24 cellular contexts compared by ENCODE assay signal in the genomic region with DNA sequence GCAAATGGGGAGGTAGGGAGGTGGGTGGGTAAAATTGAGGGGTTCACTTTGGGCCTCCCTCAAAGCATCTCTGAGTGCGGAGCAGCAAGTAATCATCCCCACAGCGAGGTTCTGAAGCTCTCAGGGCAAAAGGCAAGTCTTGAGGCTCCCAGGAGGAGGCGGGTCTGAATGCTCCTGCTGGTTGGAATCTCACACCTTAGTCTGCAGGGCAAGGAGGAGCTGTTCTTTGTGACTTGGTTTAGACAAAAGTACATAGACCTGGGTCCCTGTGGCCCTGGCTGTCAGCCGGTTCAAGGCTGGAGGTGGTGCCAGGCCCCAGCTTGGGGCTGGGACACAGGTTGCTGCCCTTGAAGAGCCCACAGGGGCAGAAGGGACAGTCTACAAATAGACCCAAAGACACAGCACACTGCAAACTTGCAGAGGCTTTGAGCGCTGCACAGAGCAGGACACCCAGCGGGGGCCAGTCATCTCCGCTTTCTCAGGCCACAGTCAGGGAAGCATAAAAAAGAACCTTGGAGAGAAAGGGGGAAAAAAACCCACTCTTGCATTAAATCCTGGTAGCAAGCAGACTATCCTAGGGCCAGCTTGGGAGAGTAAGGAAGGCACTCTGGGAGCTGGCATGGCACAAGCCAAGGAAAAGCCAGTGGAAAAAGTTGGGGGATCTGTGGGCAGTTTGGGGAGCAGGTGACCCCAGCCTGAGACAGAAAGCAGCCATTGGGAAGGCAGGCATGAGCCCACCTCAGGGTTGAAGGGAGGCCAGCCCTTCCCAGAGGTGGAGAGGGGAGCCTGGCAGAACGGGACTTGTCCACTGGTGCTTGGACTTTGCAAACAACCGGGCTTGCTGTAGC. TPM values are rescaled to one million over a fixed set of nuclear protein-coding genes. Genes with fewer than 3 reads are reported as not detected.
A peak's percentile ranks its signal among the peaks of the same experiment; 100 is the strongest.
DNase-seq lines count a peak whose midpoint lies in the region; ATAC-seq and TF ChIP-seq lines count a peak whose summit lies in the region.
"Had no signal": no experiment of that assay in that cellular context is flagged by ENCODE, and none has a peak within 500 bp of the region (broad histone marks: within the 10 kb centered on the region; RNA-seq: fewer than 3 reads in every experiment).

No MANE protein-coding gene starts in this region.

- TF ChIP-seq CTCF in ascending aorta (IDR thresholded peaks at IDR 0.05) = no peak
- TF ChIP-seq CTCF in neural progenitor cell (IDR thresholded peaks at IDR 0.05) = no peak
- no peak for TF ChIP-seq CTCF in type B pancreatic cell (conservative IDR thresholded peaks at IDR 0.05)
- no peak for TF ChIP-seq CTCF in spleen (IDR thresholded peaks at IDR 0.05 in 8 of 11, conservative IDR thresholded peaks at IDR 0.05 in 3 of 11)

- H3K9me3 Mint-ChIP-seq in neural progenitor cell (no peaks in the 10 kb centered on the region), type B pancreatic cell (no peaks in the 10 kb centered on the region)

- H3K27ac Mint-ChIP-seq in neural progenitor cell (no peak overlapping the region), type B pancreatic cell (peak overlapping the region; percentile 25)
- H3K27ac Mint-ChIP-seq: T-helper 17 cell had no signal

- H3K79me2 ChIP-seq in neural progenitor cell (ENCODE audit: low read depth) = no peaks in the 10 kb centered on the region

- no peak overlapping the region for H2AFZ ChIP-seq in neural progenitor cell (replicated peaks)

- H3K27me3 Mint-ChIP-seq in neural progenitor cell (ENCODE audit: insufficient read depth, low read depth) = peaks cover 3% of the 10 kb centered on the region
- peaks cover 19% of the 10 kb centered on the region for H3K27me3 Mint-ChIP-seq in type B pancreatic cell

- H3K4me1 Mint-ChIP-seq in neural progenitor cell (peaks cover 53% of the 10 kb centered on the region), type B pancreatic cell (ENCODE audit: unreplicated experiment) (peaks cover 25% of the 10 kb centered on the region)

- peak overlapping the region; percentile 46 for H3K4me3 Mint-ChIP-seq in neural progenitor cell
- peak overlapping the region; percentile 58 for H3K4me3 Mint-ChIP-seq in type B pancreatic cell
- H3K4me3 Mint-ChIP-seq: T-helper 17 cell had no signal

- no peak overlapping the region for H3K4me2 ChIP-seq in neural progenitor cell

- intact Hi-C loops in ascending aorta (cut with DNase I) = no loop called here
- intact Hi-C loops in left cardiac atrium (cut with DNase I) = loop anchor here in 1 of 2 donors (2.0 to 5.0 kb wide), 2 partner anchors 55 to 71 kb away; no protein-coding TSS in a partner anchor
- intact Hi-C loops in spleen (cut with DNase I; ENCODE audit: low total_unique reads) = no loop called here

- DNase-seq in ascending aorta (ENCODE audit: low spot score in 2 of 2) (no peak), left cardiac atrium (no peak), neural progenitor cell (ENCODE audit: low spot score) (peak; percentile 31), type B pancreatic cell (ENCODE audit: extremely low spot score, unreplicated experiment) (no peak), spleen (no peak), NCI-H748 treated with DMSO at 0.1 percent for 48 hours (lab: John Stamatoyannopoulos, UW) (no peak)
- DNase-seq in stimulated activated naive CD4-positive, alpha-beta T cell (lab: John Stamatoyannopoulos, UW) = no peak
- DNase-seq: activated CD4-positive, alpha-beta T cell treated with anti-CD3 and anti-CD28 coated beads, Interleukin-2, amount 50 U/mL, for 4 hours; activated effector memory CD4-positive, alpha-beta T cell treated with anti-CD3 and anti-CD28 coated beads, Interleukin-2, amount 50 U/mL, for 16 hours; dermis blood vessel endothelial cell; HCEC 1CT; KG1; kidney glomerular epithelial cell; NCI-H1694 treated with DMSO at 0.1 percent for 48 hours; NCI-H2227 treated with DMSO at 0.1 percent for 48 hours; NCI-H774; stimulated activated CD8-positive, alpha-beta memory T cell treated with anti-CD3 and anti-CD28 coated beads, Interleukin-4, amount 100 ng/mL, for 48 hours; T-helper 17 cell; WERI-Rb-1 had no signal

- ATAC-seq in left cardiac atrium = peak; percentile 16 to 45
- ATAC-seq: T-helper 17 cell had no signal

- WGBS in spleen, 5 donors = 91 to 95% (median 93%) methylated on average over 9 of the region's 9 CpGs

- H3K9ac ChIP-seq in neural progenitor cell = no peak overlapping the region

- no peaks in the 10 kb centered on the region for H3K9me3 ChIP-seq in ascending aorta
- no peaks in the 10 kb centered on the region for H3K9me3 ChIP-seq in neural progenitor cell (ENCODE audit: low read depth)
- no peaks in the 10 kb centered on the region for H3K9me3 ChIP-seq in spleen
- H3K9me3 ChIP-seq: testis had no signal

- H3K4me1 ChIP-seq in ascending aorta (peaks cover 0 to 16% of the 10 kb centered on the region in 2 donors), neural progenitor cell (peaks cover 33% of the 10 kb centered on the region), spleen (peaks cover 0 to 19% (median 0%) of the 10 kb centered on the region in 6 donors)

- H4K20me1 ChIP-seq in neural progenitor cell (ENCODE audit: low read depth) = no peaks in the 10 kb centered on the region

- H3K27ac ChIP-seq in ascending aorta (peak overlapping the region; percentile 58 to 63), neural progenitor cell (no peak overlapping the region), spleen (no peak overlapping the region)
- H3K27ac ChIP-seq: WERI-Rb-1 had no signal

- H3K27me3 ChIP-seq in ascending aorta (no peaks in the 10 kb centered on the region), neural progenitor cell (peaks cover 11% of the 10 kb centered on the region), spleen (replicated peaks in 1 of 7) (peaks cover 0 to 11% (median 0%) of the 10 kb centered on the region in 7 donors)
- H3K27me3 ChIP-seq: testis had no signal

- H3K4me3 ChIP-seq in ascending aorta (peak overlapping the region in 1 of 2 donors; percentile 49), neural progenitor cell (no peak overlapping the region), spleen (no peak overlapping the region)
- H3K4me3 ChIP-seq: testis had no signal

- H3K36me3 ChIP-seq in ascending aorta (no peaks in the 10 kb centered on the region), neural progenitor cell (no peaks in the 10 kb centered on the region), spleen (no peaks in the 10 kb centered on the region)
- H3K36me3 ChIP-seq: WERI-Rb-1 had no signal

- H3K36me3 Mint-ChIP-seq in neural progenitor cell (no peaks in the 10 kb centered on the region), type B pancreatic cell (no peaks in the 10 kb centered on the region)

- no peaks in the 10 kb centered on the region for H3F3A ChIP-seq in neural progenitor cell (ENCODE audit: low read depth)

- no peak for TF ChIP-seq POLR2A in spleen (IDR thresholded peaks at IDR 0.05)

RNA-seq across cellular contexts. Expression of gene C10orf71, which starts 0.9 kb away (rescaled TPM):
- total RNA-seq in ascending aorta (not detected), left cardiac atrium (10 to 100 TPM; 34.7 to 54.1 TPM), neural progenitor cell (ENCODE audit: low replicate concordance) (not detected in 2 replicates), type B pancreatic cell (ENCODE audit: low replicate concordance) (not detected in 2 replicates), spleen (not detected)
- polyA plus RNA-seq in spleen = not detected
- total RNA-seq: bronchial epithelial cell, dermis blood vessel endothelial cell, pulmonary artery endothelial cell, SK-MEL-5, T-helper 17 cell had no signal
- polyA plus RNA-seq: neural cell had no signal

Comparison
In these comparisons a context has a peak if more than half of its experiments do, and no peak if none do; other contexts are left out.
1. H3K27ac ChIP-seq: peak in ascending aorta (2 of 2); none in neural progenitor cell (single experiment) and spleen (0 of 8).
2. RNA of gene C10orf71, which starts 0.9 kb away (total RNA-seq): 34.7 to 54.1 TPM in left cardiac atrium; not detected in type B pancreatic cell, not detected in ascending aorta (single experiment), not detected in neural progenitor cell and not detected in spleen; every median in the first group is over 10 times any median in the second.